28 cellular contexts compared by ENCODE assay signal in genomic region chr12:24625103-24625502, GRCh38.
"Had no signal": no experiment of that assay in that cellular context is flagged by ENCODE, and none has a peak within 500 bp of the region (broad histone marks: within the 10 kb centered on the region; RNA-seq: fewer than 3 reads in every experiment).

No MANE protein-coding gene starts in this region.

- H3K27me3 ChIP-seq: esophagus squamous epithelium, heart right ventricle, right atrium auricular region, sigmoid colon, stomach, testis, tibial artery, upper lobe of left lung had no signal

- H3K36me3 ChIP-seq: esophagus squamous epithelium, heart right ventricle, lower lobe of right lung, prostate gland, right atrium auricular region, sigmoid colon, stomach, tibial artery, upper lobe of left lung had no signal

- H3K4me3 Mint-ChIP-seq: mesothelial cell of epicardium; naive B cell; natural killer cell treated with Interleukin-12 subunit alpha and Interleukin-12 subunit beta and Interleukin-15 and Interleukin-18, amount 100 ng/mL, for 72 hours; neural crest cell; stimulated activated effector memory CD8-positive, alpha-beta T cell treated with anti-CD3 and anti-CD28 coated beads, Interleukin-12 subunit alpha, Interleukin-12 subunit beta, amount 100 ng/mL, for 72 hours had no signal

- H3K27ac Mint-ChIP-seq: mesothelial cell of epicardium; naive B cell; natural killer cell treated with Interleukin-12 subunit alpha and Interleukin-12 subunit beta and Interleukin-15 and Interleukin-18, amount 100 ng/mL, for 72 hours; stimulated activated effector memory CD8-positive, alpha-beta T cell treated with anti-CD3 and anti-CD28 coated beads, Interleukin-12 subunit alpha, Interleukin-12 subunit beta, amount 100 ng/mL, for 72 hours had no signal

- H3K4me1 Mint-ChIP-seq: mesothelial cell of epicardium; neural crest cell; stimulated activated effector memory CD8-positive, alpha-beta T cell treated with anti-CD3 and anti-CD28 coated beads, Interleukin-12 subunit alpha, Interleukin-12 subunit beta, amount 100 ng/mL, for 72 hours had no signal

- ATAC-seq: heart right ventricle; left ventricle myocardium superior; lower lobe of right lung; mucosa of descending colon; natural killer cell treated with Interleukin-12 subunit alpha and Interleukin-12 subunit beta and Interleukin-15 and Interleukin-18, amount 100 ng/mL, for 72 hours; stimulated activated effector memory CD8-positive, alpha-beta T cell treated with anti-CD3 and anti-CD28 coated beads, Interleukin-12 subunit alpha, Interleukin-12 subunit beta, amount 100 ng/mL, for 72 hours had no signal

- H3K27me3 Mint-ChIP-seq: naive B cell had no signal

- H3K36me3 Mint-ChIP-seq: mesothelial cell of epicardium; naive B cell; stimulated activated effector memory CD8-positive, alpha-beta T cell treated with anti-CD3 and anti-CD28 coated beads, Interleukin-12 subunit alpha, Interleukin-12 subunit beta, amount 100 ng/mL, for 72 hours had no signal

- H3K9me3 ChIP-seq: esophagus squamous epithelium, lower lobe of right lung, mucosa of descending colon, prostate gland, right atrium auricular region, sigmoid colon, stomach, testis, upper lobe of left lung had no signal

- H3K27ac ChIP-seq: coronary artery, esophagus squamous epithelium, heart right ventricle, lower lobe of right lung, prostate gland, right atrium auricular region, sigmoid colon, stomach, testis, tibial artery, upper lobe of left lung had no signal

- H3K4me3 ChIP-seq: coronary artery, esophagus squamous epithelium, heart right ventricle, lower lobe of right lung, mucosa of descending colon, prostate gland, right atrium auricular region, sigmoid colon, stomach, testis, tibial artery, upper lobe of left lung had no signal

- H3K4me1 ChIP-seq: esophagus squamous epithelium, heart right ventricle, lower lobe of right lung, prostate gland, right atrium auricular region, sigmoid colon, stomach, testis, tibial artery, upper lobe of left lung had no signal

- DNase-seq: dermis blood vessel endothelial cell; effector memory CD4-positive, alpha-beta T cell; erythroblast; esophagus squamous epithelium; foreskin melanocyte; glutamatergic neuron; heart right ventricle; hippocampal formation; left ventricle myocardium superior; lower lobe of right lung; mucosa of descending colon; naive B cell; nucleus accumbens; sigmoid colon; stimulated activated CD4-positive, alpha-beta T cell treated with anti-CD3 and anti-CD28 coated beads, Interleukin-2, amount 100 ng/mL, for 24 hours; stimulated activated CD4-positive, alpha-beta T cell treated with anti-CD3 and anti-CD28 coated beads, Interleukin-4, amount 100 ng/mL, for 24 hours; stimulated activated naive CD4-positive, alpha-beta T cell treated with Interleukin-2 at 50 U/mL for 16 hours; stomach; testis; tibial artery; upper lobe of left lung had no signal
